Comparison of ENCODE assay signal across 8 cellular contexts in the genomic region with DNA sequence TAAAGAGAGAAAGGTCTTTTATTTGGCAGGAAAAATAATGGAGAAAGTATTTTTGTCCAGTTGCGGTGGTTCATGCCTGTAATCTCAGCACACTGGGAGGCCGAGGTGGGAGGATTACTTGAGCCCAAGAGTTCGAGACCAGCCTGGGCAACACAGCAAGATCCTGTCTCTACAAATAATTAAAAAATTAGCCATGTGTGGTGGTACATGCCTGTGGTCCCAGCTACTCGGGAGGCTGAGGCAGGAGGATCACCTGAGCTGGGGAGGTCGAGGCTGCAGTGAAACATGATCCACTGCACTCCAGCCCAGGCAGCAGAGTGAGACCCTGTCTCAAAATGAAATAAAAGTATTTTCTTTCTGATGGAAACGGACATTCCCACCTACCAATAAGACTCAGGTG.
"Had no signal": no experiment of that assay in that cellular context is flagged by ENCODE, and none has a peak within 500 bp of the region (broad histone marks: within the 10 kb centered on the region; RNA-seq: fewer than 3 reads in every experiment).

No MANE protein-coding gene starts in this region.

- H3K9me3 ChIP-seq: HAP-1 had no signal

- DNase-seq: GOT3, H7, HFFc6 had no signal

- ATAC-seq: HCT116, HepG2 had no signal

- H3K4me3 ChIP-seq: GM23248, HAP-1 had no signal

- H3K9ac ChIP-seq: GM23248 had no signal

- H3K27ac ChIP-seq: GM23248, HL-60 had no signal

- H2AFZ ChIP-seq: GM23248 had no signal

- FAIRE-seq: HepG2 had no signal
